ENCODE assay signal across 10 cellular contexts in genomic region chr2:237556773-237557632, GRCh38. TPM values are rescaled to one million over a fixed set of nuclear protein-coding genes. Genes with fewer than 3 reads are reported as not detected.
DNase-seq lines count a peak whose midpoint lies in the region; ATAC-seq and TF ChIP-seq lines count a peak whose summit lies in the region.
"Had no signal": no experiment of that assay in that cellular context is flagged by ENCODE, and none has a peak within 500 bp of the region (broad histone marks: within the 10 kb centered on the region; RNA-seq: fewer than 3 reads in every experiment).

No MANE protein-coding gene starts in this region.

- no peak overlapping the region for H2AFZ ChIP-seq in neural progenitor cell (replicated peaks)

- H3K4me3 ChIP-seq in GM12865 (ENCODE audit: low read depth, low read length) (peak overlapping the region; percentile 16; the same call in 1 of the 2 replicates), neural progenitor cell (no peak overlapping the region), upper lobe of right lung (no peak overlapping the region)
- H3K4me3 ChIP-seq: K562 had no signal

- H3K9me3 ChIP-seq in neural progenitor cell (ENCODE audit: low read depth): peaks cover 6% of the 10 kb centered on the region
- no peaks in the 10 kb centered on the region for H3K9me3 ChIP-seq in upper lobe of right lung

- no peak overlapping the region for H3K27ac Mint-ChIP-seq in activated naive CD8-positive, alpha-beta T cell treated with anti-CD3 and anti-CD28 coated beads for 36 hours
- no peak overlapping the region for H3K27ac Mint-ChIP-seq in neural progenitor cell
- H3K27ac Mint-ChIP-seq: activated B cell treated with CpG ODN at 0.5 μM for 24 hours had no signal

- no peaks in the 10 kb centered on the region for H3K79me2 ChIP-seq in neural progenitor cell (ENCODE audit: low read depth)

- no peaks in the 10 kb centered on the region for H3K4me1 ChIP-seq in neural progenitor cell
- peaks cover 5% of the 10 kb centered on the region for H3K4me1 ChIP-seq in upper lobe of right lung

- intact Hi-C loops in left colon (cut with DNase I, micrococcal nuclease): no loop called here
- intact Hi-C loops in upper lobe of right lung (cut with DNase I): no loop called here

- no peaks in the 10 kb centered on the region for H3F3A ChIP-seq in neural progenitor cell (ENCODE audit: low read depth)

- no peak for TF ChIP-seq CTCF in GM12865 (IDR thresholded peaks at IDR 0.05; ENCODE audit: insufficient read depth, low read depth, low read length, missing control alignments)
- TF ChIP-seq CTCF in GM20000 (IDR thresholded peaks at IDR 0.05; ENCODE audit: extremely low read depth, missing control alignments): no peak
- no peak for TF ChIP-seq CTCF in neural progenitor cell (IDR thresholded peaks at IDR 0.05)
- TF ChIP-seq CTCF in upper lobe of right lung (IDR thresholded peaks at IDR 0.05): no peak

- H3K27me3 Mint-ChIP-seq in activated naive CD8-positive, alpha-beta T cell treated with anti-CD3 and anti-CD28 coated beads for 36 hours: peaks cover 6% of the 10 kb centered on the region
- H3K27me3 Mint-ChIP-seq in neural progenitor cell (ENCODE audit: insufficient read depth, low read depth): no peaks in the 10 kb centered on the region

- H3K27ac ChIP-seq in neural progenitor cell (no peak overlapping the region), upper lobe of right lung (no peak overlapping the region)

- DNase-seq in GM12865 (ENCODE audit: low read depth): peak; percentile 94
- peak; percentile 72 for DNase-seq in GM20000 (ENCODE audit: low spot score)
- DNase-seq in activated naive CD8-positive, alpha-beta T cell treated with anti-CD3 and anti-CD28 coated beads for 36 hours: peak; percentile 21
- DNase-seq in left colon: no peak
- DNase-seq in neural progenitor cell (ENCODE audit: low spot score): no peak
- DNase-seq in NCI-H2171 treated with DMSO at 0.1 percent for 48 hours (lab: John Stamatoyannopoulos, UW): no peak
- no peak for DNase-seq in upper lobe of right lung
- DNase-seq: activated B cell treated with CpG ODN at 0.5 μM for 24 hours had no signal

- H3K27me3 ChIP-seq in neural progenitor cell: no peaks in the 10 kb centered on the region
- no peaks in the 10 kb centered on the region for H3K27me3 ChIP-seq in upper lobe of right lung

- H3K36me3 Mint-ChIP-seq in activated naive CD8-positive, alpha-beta T cell treated with anti-CD3 and anti-CD28 coated beads for 36 hours: no peaks in the 10 kb centered on the region
- no peaks in the 10 kb centered on the region for H3K36me3 Mint-ChIP-seq in neural progenitor cell

- no peak overlapping the region for H3K9ac ChIP-seq in neural progenitor cell

- ATAC-seq in HG03280 (IDR thresholded peaks at IDR 0.05; ENCODE audit: unreplicated experiment) (peak; percentile 87), left colon (no peak), upper lobe of right lung (no peak)
- ATAC-seq: K562 had no signal

- H4K20me1 ChIP-seq in neural progenitor cell (ENCODE audit: low read depth): no peaks in the 10 kb centered on the region

- no peaks in the 10 kb centered on the region for H3K36me3 ChIP-seq in neural progenitor cell
- peaks cover 26% of the 10 kb centered on the region for H3K36me3 ChIP-seq in upper lobe of right lung

- no peak overlapping the region for H3K4me3 Mint-ChIP-seq in activated naive CD8-positive, alpha-beta T cell treated with anti-CD3 and anti-CD28 coated beads for 36 hours
- H3K4me3 Mint-ChIP-seq in neural progenitor cell: no peak overlapping the region
- H3K4me3 Mint-ChIP-seq: activated B cell treated with CpG ODN at 0.5 μM for 24 hours had no signal

- peaks cover 10% of the 10 kb centered on the region for H3K4me1 Mint-ChIP-seq in activated naive CD8-positive, alpha-beta T cell treated with anti-CD3 and anti-CD28 coated beads for 36 hours
- peaks cover 2% of the 10 kb centered on the region for H3K4me1 Mint-ChIP-seq in neural progenitor cell
- H3K4me1 Mint-ChIP-seq: activated B cell treated with CpG ODN at 0.5 μM for 24 hours had no signal

- H3K9me3 Mint-ChIP-seq in activated naive CD8-positive, alpha-beta T cell treated with anti-CD3 and anti-CD28 coated beads for 36 hours: peaks cover 8% of the 10 kb centered on the region
- peaks cover 13% of the 10 kb centered on the region for H3K9me3 Mint-ChIP-seq in neural progenitor cell

- no peak overlapping the region for H3K4me2 ChIP-seq in neural progenitor cell

RNA-seq across cellular contexts. Expression of gene PRLH, which starts 9.4 kb away (rescaled TPM):
- total RNA-seq in activated naive CD8-positive, alpha-beta T cell treated with anti-CD3 and anti-CD28 coated beads for 36 hours: not detected
- total RNA-seq in left colon (not detected), neural progenitor cell (ENCODE audit: low replicate concordance) (not detected in 2 replicates), upper lobe of right lung (not detected)
- total RNA-seq: activated B cell treated with CpG ODN at 0.5 μM for 24 hours, K562 had no signal

RNA-seq across cellular contexts. Expression of gene RAB17, which starts 33.5 kb away (rescaled TPM):
- total RNA-seq in activated naive CD8-positive, alpha-beta T cell treated with anti-CD3 and anti-CD28 coated beads for 36 hours: under 1 TPM; 0.31 to 0.40 TPM
- total RNA-seq in left colon (10 to 100 TPM; 51.3 to 59.2 TPM), neural progenitor cell (ENCODE audit: low replicate concordance) (0.43 TPM in 1 of 2 replicates, not detected in the other), upper lobe of right lung (50.9 TPM)
- total RNA-seq: activated B cell treated with CpG ODN at 0.5 μM for 24 hours had no signal

Comparison
In these comparisons a context has a peak if more than half of its experiments do, and no peak if none do; other contexts are left out.
1. DNase-seq: peak in GM12865 (single experiment), GM20000 (single experiment) and activated naive CD8-positive, alpha-beta T cell treated with anti-CD3 and anti-CD28 coated beads for 36 hours (single experiment); none in left colon (0 of 2), neural progenitor cell (single experiment), NCI-H2171 treated with DMSO at 0.1 percent for 48 hours (single experiment) and upper lobe of right lung (single experiment).
2. RNA of gene RAB17, which starts 33.5 kb away (total RNA-seq): 51.3 to 59.2 TPM in left colon and 50.9 TPM in upper lobe of right lung (single experiment); 0.31 to 0.40 TPM in activated naive CD8-positive, alpha-beta T cell treated with anti-CD3 and anti-CD28 coated beads for 36 hours and 0.43 TPM in neural progenitor cell; every median in the first group is over 10 times any median in the second.